In genomic region chr3:119293105-119293683, GRCh38 we compare ENCODE assay signal across 8 cellular contexts. TPM values are rescaled to one million over a fixed set of nuclear protein-coding genes. Genes with fewer than 3 reads are reported as not detected.
DNase-seq lines count a peak whose midpoint lies in the region; ATAC-seq, FAIRE-seq and TF ChIP-seq lines count a peak whose summit lies in the region.

No MANE protein-coding gene starts in this region.

- no peaks in the 10 kb centered on the region for H3K27me3 Mint-ChIP-seq in CD4-positive, CD25-positive, alpha-beta regulatory T cell

- peaks cover 2% of the 10 kb centered on the region for H3K36me3 Mint-ChIP-seq in CD4-positive, CD25-positive, alpha-beta regulatory T cell

- peaks cover 14% of the 10 kb centered on the region; the same call in 1 of the 2 replicates for H3K23me2 ChIP-seq in H1 (ENCODE audit: low read depth, low read length)

- FAIRE-seq in H1 (lab: Jason Lieb, UNC) = no peak

- peaks cover 0 to 5% (median 0%) of the 10 kb centered on the region in 7 donors for H3K9me3 Mint-ChIP-seq in CD4-positive, CD25-positive, alpha-beta regulatory T cell

- peak overlapping the region; percentile 97 for H3K27ac ChIP-seq in CD4-positive, CD25-positive, alpha-beta regulatory T cell (ENCODE audit: insufficient read depth, low read length, poor library complexity, severe bottlenecking)
- H3K27ac ChIP-seq in H1 (ENCODE audit: low read depth, low read length) (no peak overlapping the region), ovary (no peak overlapping the region)

- H3K23ac ChIP-seq in H1 (ENCODE audit: insufficient read length) = no peak overlapping the region

- POLR2A ChIA-PET in H1 (lab: Charles Lee; ENCODE audit: partially characterized antibody) = interaction anchor here (0.6 to 3.8 kb wide), 4 partner anchors 10 to 374 kb away, joined by 3 to 15 read pairs (median 7); no protein-coding TSS in a partner anchor

- TF ChIP-seq RAD21 in H1 (IDR thresholded peaks at IDR 0.05 in 1 of 2, conservative IDR thresholded peaks at IDR 0.05 in 1 of 2; ENCODE audit: low read depth in 2 of 2, low read length in 2 of 2) = no peak

- peak overlapping the region; percentile 94 to 98 (median 96) for H3K27ac Mint-ChIP-seq in CD4-positive, CD25-positive, alpha-beta regulatory T cell

- H3K9ac ChIP-seq in H1 (replicated peaks in 1 of 4; ENCODE audit: extremely low read depth in 1 of 4, low read depth in 3 of 4, low read length in 3 of 4) = no peak overlapping the region; a peak in 1 of 7 replicates

- no peak overlapping the region; the same call in 1 of the 2 replicates for H2BK5ac ChIP-seq in H1 (ENCODE audit: low read depth, low read length)

- 0 out of 2 replicates have a peak overlapping the region, but pooled peaks have one; percentile 13 for H3K18ac ChIP-seq in H1 (ENCODE audit: extremely low read depth, low read length)

- no peak for DNase-seq in CD4-positive, CD25-positive, alpha-beta regulatory T cell
- DNase-seq in NB4 (ENCODE audit: low read depth) = no peak
- DNase-seq in H1 (ENCODE audit: low read depth in 1 of 2, low spot score in 2 of 2) = no peak
- no peak for DNase-seq in ovary
- DNase-seq in kidney glomerular epithelial cell (lab: John Stamatoyannopoulos, UW) = no peak

- peak overlapping the region; percentile 84; the same call in 1 of the 2 replicates for H2BK15ac ChIP-seq in H1 (ENCODE audit: low read length)

- H3K4me3 ChIP-seq in CD4-positive, CD25-positive, alpha-beta regulatory T cell (ENCODE audit: low read depth, low read length) = peak overlapping the region; percentile 93
- peak overlapping the region; percentile 59 for H3K4me3 ChIP-seq in NB4 (ENCODE audit: low read depth, low read length)
- H3K4me3 ChIP-seq in H1 (ENCODE audit: extremely low read depth in 1 of 4, insufficient read depth in 2 of 4, low read depth in 3 of 4, low read length in 4 of 4) = peak overlapping the region; percentile 73 to 84 (median 80); a peak in 6 of 8 replicates
- peak overlapping the region; percentile 57 for H3K4me3 ChIP-seq in ovary

- H2BK20ac ChIP-seq in H1 (ENCODE audit: low read length) = peak overlapping the region; percentile 66; the same call in 1 of the 2 replicates

- H3K4me2 ChIP-seq in H1 (ENCODE audit: insufficient read depth in 1 of 2, low read depth in 2 of 2, low read length in 2 of 2) = peak overlapping the region; percentile 88 to 98

- H3K4me1 ChIP-seq in CD4-positive, CD25-positive, alpha-beta regulatory T cell (ENCODE audit: control insufficient read depth, insufficient read depth, low read length, poor library complexity, severe bottlenecking) = peaks cover 43% of the 10 kb centered on the region
- H3K4me1 ChIP-seq in H1 (replicated peaks in 1 of 4; ENCODE audit: control insufficient read depth in 3 of 4, insufficient read depth in 4 of 4, low read length in 3 of 4) (peaks cover 2 to 14% (median 9%) of the 10 kb centered on the region in 4 experiments), ovary (ENCODE audit: insufficient read depth) (peaks cover 5% of the 10 kb centered on the region)

- CTCF ChIA-PET in H1 (lab: Charles Lee; ENCODE audit: partially characterized antibody) = interaction anchor here (1.6 to 2.1 kb wide), 3 partner anchors 20 to 135 kb away, joined by 4 to 11 read pairs (median 7); partner anchors contain the start of gene B4GALT4

- H2AK5ac ChIP-seq in H1 (ENCODE audit: low read depth, low read length) = no peak overlapping the region; the same call in 1 of the 2 replicates

- no peak overlapping the region for H2AFZ ChIP-seq in H1 (ENCODE audit: low read length)

- peaks cover 29 to 59% (median 41%) of the 10 kb centered on the region in 4 donors for H3K4me1 Mint-ChIP-seq in CD4-positive, CD25-positive, alpha-beta regulatory T cell

- WGBS in H1 (ENCODE audit: extremely low coverage in 1 of 2, insufficient coverage in 1 of 2, insufficient read length in 1 of 2, insufficient replicate concordance in 2 of 2, low coverage in 1 of 2, low lambda C conversion rate in 2 of 2, missing lambda C conversion rate in 1 of 2), 2 experiments = 75% methylated on average over 2 of the region's 2 CpGs; no CpG with 5 or more reads in 1 of the 2 experiments
- WGBS in ovary, 3 donors = 29 to 46% (median 44%) methylated on average over 2 of the region's 2 CpGs

- H3K56ac ChIP-seq in H1 (replicated peaks; ENCODE audit: insufficient read length, low read depth, low read length) = no peak overlapping the region

- no peak overlapping the region for H4K91ac ChIP-seq in H1 (replicated peaks; ENCODE audit: insufficient read length, low read length)

- no peaks in the 10 kb centered on the region for H3K79me2 ChIP-seq in H1 (ENCODE audit: control insufficient read depth in 1 of 2, insufficient read depth in 2 of 2, low read length in 2 of 2)

- intact Hi-C loops in ovary (cut with DNase I) = no loop called here

- no peak overlapping the region for H4K8ac ChIP-seq in H1 (ENCODE audit: extremely low read depth, insufficient read depth, low read length)

- no peak for ATAC-seq in CD4-positive, CD25-positive, alpha-beta regulatory T cell (ENCODE audit: low read depth in 2 of 2)
- ATAC-seq in GM19452 (IDR thresholded peaks at IDR 0.05; ENCODE audit: unreplicated experiment) (no peak), GM18498 (IDR thresholded peaks at IDR 0.05; ENCODE audit: unreplicated experiment) (no peak), GM18867 (IDR thresholded peaks at IDR 0.05; ENCODE audit: unreplicated experiment) (no peak)

- H3K4ac ChIP-seq in H1 (replicated peaks; ENCODE audit: insufficient read length, low read depth, low read length) = no peak overlapping the region

- H3K4me3 Mint-ChIP-seq in CD4-positive, CD25-positive, alpha-beta regulatory T cell = peak overlapping the region; percentile 95 to 99 (median 97)

- H3K9me3 ChIP-seq in CD4-positive, CD25-positive, alpha-beta regulatory T cell (ENCODE audit: control insufficient read depth in 2 of 2, low read length in 2 of 2) = peaks cover 1 to 3% of the 10 kb centered on the region in 2 experiments
- H3K9me3 ChIP-seq in H1 (ENCODE audit: insufficient read depth in 2 of 2, low read depth in 1 of 2, low read length in 1 of 2) (no peaks in the 10 kb centered on the region), ovary (no peaks in the 10 kb centered on the region)

- H3K14ac ChIP-seq in H1 (ENCODE audit: insufficient read length) = no peak overlapping the region

- H2BK120ac ChIP-seq in H1 (replicated peaks; ENCODE audit: low read depth, low read length) = no peak overlapping the region

- H3K27me3 ChIP-seq in CD4-positive, CD25-positive, alpha-beta regulatory T cell (ENCODE audit: control insufficient read depth, insufficient read depth, low read length) = peaks cover 2% of the 10 kb centered on the region
- H3K27me3 ChIP-seq in H1 (replicated peaks in 1 of 4; ENCODE audit: control insufficient read depth in 3 of 4, extremely low read depth in 1 of 4, insufficient read depth in 3 of 4, low read length in 3 of 4) = peaks cover 0 to 29% (median 13%) of the 10 kb centered on the region in 4 experiments; a peak in 4 of 7 replicates
- no peaks in the 10 kb centered on the region for H3K27me3 ChIP-seq in ovary

- no peak overlapping the region for H4K5ac ChIP-seq in H1 (ENCODE audit: insufficient read length, low read depth, low read length)

- no peak overlapping the region; the same call in 1 of the 2 replicates for H2BK12ac ChIP-seq in H1 (ENCODE audit: low read depth, low read length)

- no peak for TF ChIP-seq EP300 in H1 (IDR thresholded peaks at IDR 0.05; ENCODE audit: borderline replicate concordance in 1 of 2, low read depth in 2 of 2, low read length in 2 of 2)
- TF ChIP-seq EP300 in ovary (IDR thresholded peaks at IDR 0.05) = no peak

- TF ChIP-seq CTCF in NB4 (IDR thresholded peaks at IDR 0.05; ENCODE audit: low read depth, low read length) = no peak
- no peak for TF ChIP-seq CTCF in H1 (IDR thresholded peaks at IDR 0.05; ENCODE audit: control extremely low read depth in 1 of 3, insufficient read depth in 1 of 3, low read depth in 1 of 3, low read length in 3 of 3)
- TF ChIP-seq CTCF in ovary (IDR thresholded peaks at IDR 0.05) = no peak

- peaks cover 2% of the 10 kb centered on the region for H3K36me3 ChIP-seq in CD4-positive, CD25-positive, alpha-beta regulatory T cell (ENCODE audit: control insufficient read depth, insufficient read depth, low read length)
- H3K36me3 ChIP-seq in H1 (ENCODE audit: control insufficient read depth in 2 of 4, insufficient read depth in 4 of 4, low read length in 3 of 4) (no peaks in the 10 kb centered on the region), ovary (no peaks in the 10 kb centered on the region)

- H4K20me1 ChIP-seq in H1 (replicated peaks in 1 of 2; ENCODE audit: control insufficient read depth in 1 of 2, insufficient read depth in 2 of 2, low read length in 2 of 2) = no peaks in the 10 kb centered on the region

- H3K79me1 ChIP-seq in H1 (ENCODE audit: low read depth, low read length) = no peaks in the 10 kb centered on the region

- no peak for TF ChIP-seq POLR2A in NB4 (IDR thresholded peaks at IDR 0.05; ENCODE audit: extremely low read depth, insufficient read length)
- no peak for TF ChIP-seq POLR2A in H1 (IDR thresholded peaks at IDR 0.05; ENCODE audit: control extremely low read depth in 1 of 2, low read depth in 2 of 2, low read length in 2 of 2)
- no peak for TF ChIP-seq POLR2A in ovary (IDR thresholded peaks at IDR 0.05)

RNA-seq across cellular contexts. Expression of gene ARHGAP31, which starts 1.0 kb away (rescaled TPM):
- total RNA-seq in CD4-positive, CD25-positive, alpha-beta regulatory T cell = 13.6 TPM
- polyA plus RNA-seq in CD4-positive, CD25-positive, alpha-beta regulatory T cell = 1 to 10 TPM; 2.6 to 5.1 (median 4.1) TPM
- total RNA-seq in H1 (2021; fragmentation: NEBNext Ultra II Directional; extraction: Animal tissue kit (Norgen Biotek cat#: 25700)) = 4.9 and 7.6 TPM in 2 replicates
- polyA plus RNA-seq in H1 (2011; rRNA removed) = 1.1 and 2.3 TPM in 2 replicates
- polyA plus RNA-seq in H1 (2011; cell fraction: cytosol; rRNA removed) = 1.8 TPM
- 2.4 TPM for polyA plus RNA-seq in H1 (2011; cell fraction: nucleus; rRNA removed)
- 1.3 to 2.2 TPM (median 2.0 TPM) in 4 replicates for polyA plus RNA-seq in H1 (2012, experiment 1 of 2)
- 0.96 TPM for polyA plus RNA-seq in H1 (2012, experiment 2 of 2)
- 1.7 TPM for polyA plus RNA-seq in H1 (2013, experiment 1 of 2)
- polyA plus RNA-seq in H1 (2013, experiment 2 of 2) = 1.6 TPM
- 4.4 and 8.3 TPM in 2 replicates for polyA minus RNA-seq in H1 (2011; rRNA and poly(A)+ RNA removed)
- polyA minus RNA-seq in H1 (2011; cell fraction: cytosol; rRNA and poly(A)+ RNA removed) = 2.6 TPM
- polyA minus RNA-seq in H1 (2011; cell fraction: nucleus; rRNA and poly(A)+ RNA removed) = 3.2 TPM
- total RNA-seq in ovary = 10 to 100 TPM in 5 of 7 donors, 1 to 10 TPM in 2; 6.3 to 41.4 (median 21.3) TPM
- polyA plus RNA-seq in ovary = 10 to 100 TPM in 1 of 2 donors, 1 to 10 TPM in 1; 8.7 to 26.0 TPM

RNA-seq across cellular contexts. Expression of gene B4GALT4, which starts 52.5 kb away (rescaled TPM):
- total RNA-seq in CD4-positive, CD25-positive, alpha-beta regulatory T cell = 13.1 TPM
- 1 to 10 TPM; 6.4 to 8.0 (median 7.3) TPM for polyA plus RNA-seq in CD4-positive, CD25-positive, alpha-beta regulatory T cell
- total RNA-seq in H1 (2021; fragmentation: NEBNext Ultra II Directional; extraction: Animal tissue kit (Norgen Biotek cat#: 25700)) = 44.7 and 56.5 TPM in 2 replicates
- polyA plus RNA-seq in H1 (2011; rRNA removed) (12.9 and 14.6 TPM in 2 replicates), ovary (10 to 100 TPM; 19.5 to 26.6 TPM)
- 31.8 TPM for polyA plus RNA-seq in H1 (2011; cell fraction: cytosol; rRNA removed)
- 16.4 TPM for polyA plus RNA-seq in H1 (2011; cell fraction: nucleus; rRNA removed)
- polyA plus RNA-seq in H1 (2012, experiment 1 of 2) = 44.5 to 54.6 TPM (median 49.9 TPM) in 4 replicates
- 8.6 TPM for polyA plus RNA-seq in H1 (2012, experiment 2 of 2)
- 56.1 TPM for polyA plus RNA-seq in H1 (2013, experiment 1 of 2)
- 59.9 TPM for polyA plus RNA-seq in H1 (2013, experiment 2 of 2)
- polyA minus RNA-seq in H1 (2011; rRNA and poly(A)+ RNA removed) = 36.3 and 36.8 TPM in 2 replicates
- polyA minus RNA-seq in H1 (2011; cell fraction: cytosol; rRNA and poly(A)+ RNA removed) = 31.9 TPM
- polyA minus RNA-seq in H1 (2011; cell fraction: nucleus; rRNA and poly(A)+ RNA removed) = 31.2 TPM
- 10 to 100 TPM; 14.4 to 26.1 (median 23.7) TPM for total RNA-seq in ovary
